In the genomic region with DNA sequence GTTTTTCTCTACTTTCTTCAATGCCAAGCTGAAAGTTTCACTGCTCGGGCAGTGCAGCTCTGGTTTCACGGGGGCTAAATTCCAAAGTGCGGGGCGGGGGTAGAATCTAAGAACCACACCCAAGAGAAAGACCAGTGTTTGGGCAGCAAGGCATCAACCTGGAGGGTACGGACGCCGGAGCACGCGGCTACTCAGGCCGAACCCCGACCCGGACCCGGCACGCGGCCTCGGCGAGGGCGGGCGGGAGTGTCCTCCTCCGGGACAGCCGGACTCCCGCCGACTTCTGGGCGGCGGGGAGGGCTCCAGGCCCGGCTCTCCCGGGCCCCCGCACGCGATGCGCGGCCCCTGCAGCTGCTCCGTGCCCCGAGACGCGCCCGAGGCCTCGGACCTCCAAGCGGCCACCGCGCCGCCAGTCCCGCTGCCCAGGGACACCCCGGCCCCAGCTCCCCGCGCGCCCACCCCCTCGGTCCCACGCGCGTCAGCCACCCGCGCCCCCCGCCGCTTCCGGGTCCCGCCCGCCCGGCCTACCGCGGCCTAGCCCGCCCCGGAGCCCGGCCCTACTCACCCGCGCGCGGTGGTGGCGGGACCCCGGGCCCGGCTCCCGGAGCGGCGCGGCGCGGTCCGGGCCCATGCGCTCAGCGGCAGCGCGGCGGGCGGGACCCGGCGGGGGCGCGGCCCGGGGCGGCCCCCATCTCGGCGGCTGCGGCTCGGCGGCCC, we compare ENCODE assay signal across 8 cellular contexts. TPM values are rescaled to one million over a fixed set of nuclear protein-coding genes. Genes with fewer than 3 reads are reported as not detected.
DNase-seq lines count a peak whose midpoint lies in the region; ATAC-seq, FAIRE-seq and TF ChIP-seq lines count a peak whose summit lies in the region.

No MANE protein-coding gene starts in this region.

- no peak for TF ChIP-seq CTCF in astrocyte of the spinal cord (IDR thresholded peaks at IDR 0.05; ENCODE audit: low read depth, low read length)
- no peak for TF ChIP-seq CTCF in stomach (IDR thresholded peaks at IDR 0.05)

- H3K9me2 ChIP-seq in Karpas-422 (replicated peaks; ENCODE audit: insufficient read depth, low read length), result no peaks in the 10 kb centered on the region

- FAIRE-seq in HTR-8/SVneo (lab: Jason Lieb, UNC), result no peak

- no peak for TF ChIP-seq EP300 in stomach (IDR thresholded peaks at IDR 0.05)

- 0 to 1% (median 1%) methylated on average over 11 to 94 of the region's 95 CpGs for WGBS in stomach, 5 donors

- H3K4me1 ChIP-seq in Karpas-422 (ENCODE audit: low read length), result peaks cover 33% of the 10 kb centered on the region
- peaks cover 7 to 39% (median 23%) of the 10 kb centered on the region in 4 donors for H3K4me1 ChIP-seq in stomach

- H3K79me2 ChIP-seq in Karpas-422 (ENCODE audit: low read length), result peaks cover 49% of the 10 kb centered on the region

- H2AFZ ChIP-seq in Karpas-422 (ENCODE audit: low read length), result no peak overlapping the region

- DNase-seq in ELR (ENCODE audit: low read depth) (peak; percentile 31), Karpas-422 (peak; percentile 67), astrocyte of the spinal cord (ENCODE audit: low read depth, low spot score) (no peak), left colon (peak in 1 of 2 donors; percentile 64), stomach (no peak), AML-193 (lab: John Stamatoyannopoulos, UW) (no peak), HTR-8/SVneo (ENCODE audit: insufficient read length, low spot score) (no peak)

- H3K27ac ChIP-seq in Karpas-422 (ENCODE audit: low read length) (peak overlapping the region; percentile 22; the same call in 1 of the 2 replicates), stomach (peak overlapping the region; percentile 50 to 89 (median 72))

- ATAC-seq in GM21528 (IDR thresholded peaks at IDR 0.05; ENCODE audit: low FRiP score, unreplicated experiment), result peak; percentile 23
- peak; percentile 2 for ATAC-seq in left colon

- peak overlapping the region; percentile 72 for H3K4me2 ChIP-seq in Karpas-422 (ENCODE audit: low read depth, low read length, poor library complexity, severe bottlenecking)

- intact Hi-C loops in left colon (cut with DNase I, micrococcal nuclease) (no loop called here), stomach (cut with DNase I; ENCODE audit: low total_unique reads) (no loop called here)

- H3K9me3 ChIP-seq in Karpas-422 (ENCODE audit: low read length) (no peaks in the 10 kb centered on the region), stomach (no peaks in the 10 kb centered on the region)

- H3K4me3 ChIP-seq in Karpas-422 (ENCODE audit: low read length), result peak overlapping the region; percentile 93
- peak overlapping the region; percentile 54 for H3K4me3 ChIP-seq in astrocyte of the spinal cord (ENCODE audit: low read depth, low read length)
- peak overlapping the region; percentile 71 to 79 (median 76) for H3K4me3 ChIP-seq in stomach

- H3K36me3 ChIP-seq in Karpas-422 (ENCODE audit: insufficient read depth, low read length) (peaks cover 7% of the 10 kb centered on the region; the same call in 1 of the 2 replicates), stomach (peaks cover 0 to 6% (median 0%) of the 10 kb centered on the region in 4 donors)

- H4K20me1 ChIP-seq in Karpas-422 (ENCODE audit: insufficient read depth, low read depth, low read length), result peaks cover 11% of the 10 kb centered on the region

- in situ Hi-C loops in astrocyte of the spinal cord (cut with HindIII; ENCODE audit: low sequenced_read_pairs), result no loop called here

- H3K27me3 ChIP-seq in Karpas-422 (ENCODE audit: low read length), result no peaks in the 10 kb centered on the region
- H3K27me3 ChIP-seq in stomach, result no peaks in the 10 kb centered on the region

- H3K9ac ChIP-seq in Karpas-422 (ENCODE audit: low read length), result peak overlapping the region; percentile 88

- no peak for TF ChIP-seq POLR2A in stomach (IDR thresholded peaks at IDR 0.05)

RNA-seq across cellular contexts. Expression of a gene that starts 0.6 kb away (rescaled TPM):
- 14.6 and 46.4 TPM in 2 replicates for total RNA-seq in Karpas-422 (2014; rRNA removed; shearing (Covaris generic); ENCODE audit: low replicate concordance)
- total RNA-seq in left colon (10 to 100 TPM; 32.8 to 38.4 TPM), stomach (10 to 100 TPM; 11.7 to 69.2 (median 17.0) TPM)
- polyA plus RNA-seq in stomach, result 10 to 100 TPM; 13.3 to 19.1 (median 17.9) TPM

RNA-seq across cellular contexts. Expression of a gene that starts 18.4 kb away (rescaled TPM):
- total RNA-seq in Karpas-422 (2014; rRNA removed; shearing (Covaris generic); ENCODE audit: low replicate concordance), result 38.1 and 103 TPM in 2 replicates
- total RNA-seq in left colon, result 10 to 100 TPM; 47.7 to 48.2 TPM
- 100 to 1,000 TPM in 1 of 5 donors, 10 to 100 TPM in 3, 1 to 10 TPM in 1; 9.9 to 106 (median 30.7) TPM for total RNA-seq in stomach
- 100 to 1,000 TPM in 1 of 3 donors, 10 to 100 TPM in 2; 78.8 to 100 (median 83.4) TPM for polyA plus RNA-seq in stomach

RNA-seq across cellular contexts. Expression of a gene that starts 29.8 kb away (rescaled TPM):
- 50.0 and 58.1 TPM in 2 replicates for total RNA-seq in Karpas-422 (2014; rRNA removed; shearing (Covaris generic); ENCODE audit: low replicate concordance)
- total RNA-seq in left colon (100 to 1,000 TPM; 116 to 130 TPM), stomach (100 to 1,000 TPM in 4 of 5 donors, 10 to 100 TPM in 1; 20.7 to 364 (median 162) TPM)
- polyA plus RNA-seq in stomach, result 10 to 100 TPM; 27.7 to 54.4 (median 33.9) TPM

RNA-seq across cellular contexts. Expression of a gene that starts 45.0 kb away (rescaled TPM):
- total RNA-seq in Karpas-422 (2014; rRNA removed; shearing (Covaris generic); ENCODE audit: low replicate concordance), result 102 and 190 TPM in 2 replicates
- 10 to 100 TPM; 38.4 to 39.1 TPM for total RNA-seq in left colon
- 100 to 1,000 TPM in 1 of 5 donors, 10 to 100 TPM in 4; 23.3 to 187 (median 49.0) TPM for total RNA-seq in stomach
- polyA plus RNA-seq in stomach, result 10 to 100 TPM; 84.0 to 97.7 (median 95.6) TPM

RNA-seq across cellular contexts. Expression of a gene that starts 49.7 kb away (rescaled TPM):
- 5.3 and 10.4 TPM in 2 replicates for total RNA-seq in Karpas-422 (2014; rRNA removed; shearing (Covaris generic); ENCODE audit: low replicate concordance)
- total RNA-seq in left colon (10 to 100 TPM; 60.6 to 61.8 TPM), stomach (100 to 1,000 TPM in 1 of 5 donors, 10 to 100 TPM in 2, 1 to 10 TPM in 2; 5.8 to 149 (median 12.5) TPM)
- 10 to 100 TPM; 20.8 to 24.5 (median 22.6) TPM for polyA plus RNA-seq in stomach

Comparison
In these comparisons a context has a peak if more than half of its experiments do, and no peak if none do; other contexts are left out.
1. DNase-seq: peak in ELR (single experiment) and Karpas-422 (single experiment); none in astrocyte of the spinal cord (single experiment), stomach (single experiment), AML-193 (0 of 2) and HTR-8/SVneo (single experiment).
2. Peak in every context shown above with its lines, with median percentiles within 50 percentile points of each other: H3K4me3 ChIP-seq.